27 cellular contexts compared by ENCODE assay signal in genomic region chr14:63228221-63228620, GRCh38. TPM values are rescaled to one million over a fixed set of nuclear protein-coding genes. Genes with fewer than 3 reads are reported as not detected.
"Had no signal": no experiment of that assay in that cellular context is flagged by ENCODE, and none has a peak within 500 bp of the region (broad histone marks: within the 10 kb centered on the region; RNA-seq: fewer than 3 reads in every experiment).

No MANE protein-coding gene starts in this region.

- H3K27ac ChIP-seq: RWPE1, SJCRH30 had no signal

- H3K4me3 ChIP-seq: SJCRH30 had no signal

- H3K9me3 ChIP-seq: SJCRH30 had no signal

- ATAC-seq: HepG2, Panc1, PC-3, SK-N-SH treated with all-trans-retinoic acid at 6 μM for 48 hours had no signal

- H3K27me3 ChIP-seq: SJCRH30 had no signal

- FAIRE-seq: HepG2 had no signal

- DNase-seq: IMR-90; Kasumi-1; KG1; MV-4-11; NCI-H1048; NCI-H1105; NCI-H1417; NCI-H1436 treated with DMSO at 0.1 percent for 48 hours; NCI-H1694; NCI-H187 treated with DMSO at 0.1 percent for 48 hours; NCI-H2029 treated with DMSO at 0.1 percent for 48 hours; NCI-H2171 treated with DMSO at 0.1 percent for 48 hours; NCI-H524; NCI-H526 treated with DMSO at 0.1 percent for 48 hours; NCI-H748 treated with DMSO at 0.1 percent for 48 hours; NK-92 treated with Interleukin-12 subunit alpha and Interleukin-12 subunit beta, amount 100 ng/mL, for 24 hours; PC-3; SHP77 treated with DMSO at 0.1 percent for 48 hours; SJCRH30 had no signal

- H3K36me3 ChIP-seq: SJCRH30 had no signal

RNA-seq across cellular contexts. Expression of gene RHOJ, which starts 24.0 kb away (rescaled TPM):
- total RNA-seq: HT-29, MCF 10A, NCI-H460, OCI-LY7, PC-3 had no signal
